In genomic region chr10:8986975-8987374, GRCh38 we compare ENCODE assay signal across 24 cellular contexts.
"Had no signal": no experiment of that assay in that cellular context is flagged by ENCODE, and none has a peak within 500 bp of the region (broad histone marks: within the 10 kb centered on the region; RNA-seq: fewer than 3 reads in every experiment).

No MANE protein-coding gene starts in this region.

- H3K27ac Mint-ChIP-seq: activated B cell treated with CpG ODN at 0.5 μM for 24 hours; activated CD4-positive, alpha-beta T cell treated with anti-CD3 and anti-CD28 coated beads, Interleukin-2, amount 10 ng/mL, durations not matched to agents 24 days and 14 days; activated naive CD4-positive, alpha-beta T cell treated with anti-CD3 and anti-CD28 coated beads, Interleukin-2, amount 10 ng/mL, durations not matched to agents 7 days and 5 days; activated naive CD4-positive, alpha-beta T cell treated with anti-CD3 and anti-CD28 coated beads, Interleukin-2, amount 50 U/mL, for 72 hours; brain; T-helper 17 cell; T-helper 2 cell treated with Interferon-gamma antibody and Interleukin-4, amounts not matched to agents 5 μg/mL and 100 μg/mL, for 36 hours had no signal

- H3K9me3 Mint-ChIP-seq: activated CD4-positive, alpha-beta T cell treated with anti-CD3 and anti-CD28 coated beads, Interleukin-2, amount 10 ng/mL, durations not matched to agents 24 days and 14 days; activated naive CD4-positive, alpha-beta T cell treated with anti-CD3 and anti-CD28 coated beads, Interleukin-2, amount 10 ng/mL, durations not matched to agents 7 days and 5 days; activated T-cell treated with anti-CD3 and anti-CD28 coated beads, Interleukin-2, amount 50 U/mL, for 4 hours had no signal

- H3K4me1 Mint-ChIP-seq: activated B cell treated with CpG ODN at 0.5 μM for 24 hours; activated naive CD4-positive, alpha-beta T cell treated with anti-CD3 and anti-CD28 coated beads, Interleukin-2, amount 10 ng/mL, durations not matched to agents 7 days and 5 days; brain; T-helper 17 cell had no signal

- ATAC-seq: activated naive CD4-positive, alpha-beta T cell treated with anti-CD3 and anti-CD28 coated beads, Interleukin-2, amount 50 U/mL, for 72 hours; activated T-cell treated with anti-CD3 and anti-CD28 coated beads, Interleukin-2, amount 50 U/mL, for 4 hours; gastroesophageal sphincter; heart right ventricle; SK-N-SH treated with all-trans-retinoic acid at 6 μM for 48 hours; T-helper 17 cell had no signal

- H3K4me3 Mint-ChIP-seq: activated B cell treated with CpG ODN at 0.5 μM for 24 hours; activated CD4-positive, alpha-beta T cell treated with anti-CD3 and anti-CD28 coated beads, Interleukin-2, amount 10 ng/mL, durations not matched to agents 24 days and 14 days; activated naive CD4-positive, alpha-beta T cell treated with anti-CD3 and anti-CD28 coated beads, Interleukin-2, amount 10 ng/mL, durations not matched to agents 7 days and 5 days; activated T-cell treated with anti-CD3 and anti-CD28 coated beads, Interleukin-2, amount 50 U/mL, for 4 hours; brain; T-helper 17 cell; T-helper 2 cell treated with Interferon-gamma antibody and Interleukin-4, amounts not matched to agents 5 μg/mL and 100 μg/mL, for 36 hours had no signal

- H3K36me3 Mint-ChIP-seq: activated naive CD4-positive, alpha-beta T cell treated with anti-CD3 and anti-CD28 coated beads, Interleukin-2, amount 10 ng/mL, durations not matched to agents 7 days and 5 days; activated naive CD4-positive, alpha-beta T cell treated with anti-CD3 and anti-CD28 coated beads, Interleukin-2, amount 50 U/mL, for 72 hours; brain had no signal

- DNase-seq: activated B cell treated with CpG ODN at 0.5 μM for 24 hours; activated CD4-positive, alpha-beta T cell treated with anti-CD3 and anti-CD28 coated beads, Interleukin-2, amount 10 ng/mL, durations not matched to agents 24 days and 14 days; activated CD8-positive, alpha-beta memory T cell treated with anti-CD3 and anti-CD28 coated beads for 24 hours; activated CD8-positive, alpha-beta memory T cell treated with anti-CD3 and anti-CD28 coated beads, Interleukin-2, amount 50 U/mL, for 4 hours; activated gamma-delta T cell; activated naive CD4-positive, alpha-beta T cell; activated naive CD4-positive, alpha-beta T cell treated with anti-CD3 and anti-CD28 coated beads, Interleukin-2, amount 10 ng/mL, durations not matched to agents 7 days and 5 days; activated T-cell treated with anti-CD3 and anti-CD28 coated beads, Interleukin-2, amount 50 U/mL, for 4 hours; central memory CD4-positive, alpha-beta T cell; cerebellar nuclear complex; colonic mucosa; effector CD8-positive, alpha-beta T cell; esophagus squamous epithelium; foreskin melanocyte; heart right ventricle; T-helper 1 cell; T-helper 17 cell; T1000; WERI-Rb-1 had no signal

- H3K27me3 Mint-ChIP-seq: activated B cell treated with CpG ODN at 0.5 μM for 24 hours; activated CD4-positive, alpha-beta T cell treated with anti-CD3 and anti-CD28 coated beads, Interleukin-2, amount 10 ng/mL, durations not matched to agents 24 days and 14 days; activated naive CD4-positive, alpha-beta T cell treated with anti-CD3 and anti-CD28 coated beads, Interleukin-2, amount 10 ng/mL, durations not matched to agents 7 days and 5 days; brain had no signal
